ENCODE assay signal across 31 cellular contexts in the genomic region with DNA sequence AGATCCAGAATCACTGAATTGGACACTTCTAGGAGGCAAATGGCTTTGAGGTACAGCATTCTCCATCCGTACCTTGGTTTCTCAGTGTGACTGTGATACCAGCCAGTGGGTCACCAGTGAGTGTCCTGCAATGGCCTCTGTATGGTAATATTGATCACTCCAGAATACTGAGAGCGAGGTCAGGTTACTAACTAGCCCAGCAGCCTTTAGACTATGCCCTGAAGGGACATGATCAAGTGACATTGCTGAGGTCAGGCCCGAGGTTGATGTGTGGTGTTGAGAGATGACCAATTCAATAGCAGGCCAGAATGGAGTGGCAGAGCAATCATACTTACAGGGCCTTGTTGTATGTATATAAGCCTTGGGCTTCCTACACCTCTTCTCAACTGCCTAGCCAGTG.
"Had no signal": no experiment of that assay in that cellular context is flagged by ENCODE, and none has a peak within 500 bp of the region (broad histone marks: within the 10 kb centered on the region; RNA-seq: fewer than 3 reads in every experiment).

No MANE protein-coding gene starts in this region.

- H3K4me2 ChIP-seq: neural progenitor cell, smooth muscle cell had no signal

- H3K79me2 ChIP-seq: parathyroid adenoma had no signal

- H3K36me3 ChIP-seq: neural progenitor cell, ovary, spleen, suprapubic skin, tibial artery, transverse colon, upper lobe of right lung, uterus had no signal

- H3K36me3 Mint-ChIP-seq: natural killer cell treated with Interleukin-12 subunit alpha and Interleukin-12 subunit beta and Interleukin-15 and Interleukin-18, amount 100 ng/mL, for 72 hours; neural progenitor cell; stimulated activated effector memory CD8-positive, alpha-beta T cell treated with anti-CD3 and anti-CD28 coated beads, Interleukin-12 subunit alpha, Interleukin-12 subunit beta, amount 100 ng/mL, for 72 hours; type B pancreatic cell had no signal

- H3K4me3 ChIP-seq: neural progenitor cell, ovary, psoas muscle, skin epidermis, smooth muscle cell, spleen, suprapubic skin, testis, tibial artery, transverse colon, upper lobe of right lung, uterus had no signal

- H3K4me1 Mint-ChIP-seq: naive B cell; naive thymus-derived CD8-positive, alpha-beta T cell; stimulated activated effector memory CD8-positive, alpha-beta T cell treated with anti-CD3 and anti-CD28 coated beads, Interleukin-12 subunit alpha, Interleukin-12 subunit beta, amount 100 ng/mL, for 72 hours; stimulated activated naive CD8-positive, alpha-beta T cell treated with anti-CD3 and anti-CD28 coated beads, Interleukin-15, amount 100 ng/mL, for 72 hours had no signal

- H3K4me3 Mint-ChIP-seq: naive B cell; naive thymus-derived CD8-positive, alpha-beta T cell; natural killer cell treated with Interleukin-12 subunit alpha and Interleukin-12 subunit beta and Interleukin-15 and Interleukin-18, amount 100 ng/mL, for 72 hours; neural progenitor cell; stimulated activated effector memory CD8-positive, alpha-beta T cell treated with anti-CD3 and anti-CD28 coated beads, Interleukin-12 subunit alpha, Interleukin-12 subunit beta, amount 100 ng/mL, for 72 hours; stimulated activated naive CD8-positive, alpha-beta T cell treated with anti-CD3 and anti-CD28 coated beads, Interleukin-15, amount 100 ng/mL, for 72 hours; type B pancreatic cell had no signal

- H3K4me1 ChIP-seq: neural progenitor cell, parathyroid adenoma, psoas muscle, spleen, suprapubic skin, testis, tibial artery, transverse colon, upper lobe of right lung, uterus had no signal

- H3K9ac ChIP-seq: neural progenitor cell, parathyroid adenoma had no signal

- DNase-seq: naive B cell; naive thymus-derived CD8-positive, alpha-beta T cell; occipital lobe; ovary; posterior cingulate gyrus; psoas muscle; right cardiac atrium; spleen; stimulated activated CD4-positive, alpha-beta T cell treated with anti-CD3 and anti-CD28 coated beads, Interleukin-12 subunit alpha, Interleukin-12 subunit beta, amount 100 ng/mL, for 4 hours; stimulated activated CD4-positive, alpha-beta T cell treated with anti-CD3 and anti-CD28 coated beads, Interleukin-1b, Interleukin-23, amount 100 ng/mL, for 48 hours; stimulated activated CD4-positive, alpha-beta T cell treated with anti-CD3 and anti-CD28 coated beads, Interleukin-2, amount 100 ng/mL, for 48 hours; stimulated activated CD4-positive, alpha-beta T cell treated with anti-CD3 and anti-CD28 coated beads, Interleukin-4, amount 100 ng/mL, for 24 hours; stimulated activated naive CD4-positive, alpha-beta T cell; stimulated activated naive CD8-positive, alpha-beta T cell treated with anti-CD3 and anti-CD28 coated beads, Interleukin-15, amount 100 ng/mL, for 72 hours; stimulated activated naive CD8-positive, alpha-beta T cell treated with anti-CD3 and anti-CD28 coated beads, Interleukin-15, Interleukin-2, amounts not matched to agents 100 U/mL and 50 U/mL, for 24 hours; substantia nigra; testis; tibial artery; transverse colon; upper lobe of right lung; uterus had no signal

- H3K27ac ChIP-seq: neural progenitor cell, ovary, parathyroid adenoma, psoas muscle, skin epidermis, spleen, suprapubic skin, testis, tibial artery, transverse colon, upper lobe of right lung, uterus had no signal

- ATAC-seq: naive thymus-derived CD8-positive, alpha-beta T cell; natural killer cell treated with Interleukin-12 subunit alpha and Interleukin-12 subunit beta and Interleukin-15 and Interleukin-18, amount 100 ng/mL, for 72 hours; psoas muscle; right cardiac atrium; sciatic nerve; stimulated activated effector memory CD8-positive, alpha-beta T cell treated with anti-CD3 and anti-CD28 coated beads, Interleukin-12 subunit alpha, Interleukin-12 subunit beta, amount 100 ng/mL, for 72 hours; stimulated activated naive CD8-positive, alpha-beta T cell treated with anti-CD3 and anti-CD28 coated beads, Interleukin-15, amount 100 ng/mL, for 72 hours; stimulated activated naive CD8-positive, alpha-beta T cell treated with anti-CD3 and anti-CD28 coated beads, Interleukin-15, Interleukin-2, amounts not matched to agents 100 U/mL and 50 U/mL, for 24 hours; upper lobe of right lung had no signal

- H3K27me3 ChIP-seq: neural progenitor cell, ovary, spleen, suprapubic skin, testis, tibial artery, transverse colon, upper lobe of right lung, uterus had no signal

- H3K27ac Mint-ChIP-seq: naive thymus-derived CD8-positive, alpha-beta T cell; natural killer cell treated with Interleukin-12 subunit alpha and Interleukin-12 subunit beta and Interleukin-15 and Interleukin-18, amount 100 ng/mL, for 72 hours; neural progenitor cell; progenitor cell of endocrine pancreas; stimulated activated effector memory CD8-positive, alpha-beta T cell treated with anti-CD3 and anti-CD28 coated beads, Interleukin-12 subunit alpha, Interleukin-12 subunit beta, amount 100 ng/mL, for 72 hours; stimulated activated naive CD8-positive, alpha-beta T cell treated with anti-CD3 and anti-CD28 coated beads, Interleukin-15, amount 100 ng/mL, for 72 hours; type B pancreatic cell had no signal

- H3K27me3 Mint-ChIP-seq: naive B cell; naive thymus-derived CD8-positive, alpha-beta T cell; natural killer cell treated with Interleukin-12 subunit alpha and Interleukin-12 subunit beta and Interleukin-15 and Interleukin-18, amount 100 ng/mL, for 72 hours; progenitor cell of endocrine pancreas; stimulated activated naive CD8-positive, alpha-beta T cell treated with anti-CD3 and anti-CD28 coated beads, Interleukin-15, amount 100 ng/mL, for 72 hours; type B pancreatic cell had no signal
